In the genomic region with DNA sequence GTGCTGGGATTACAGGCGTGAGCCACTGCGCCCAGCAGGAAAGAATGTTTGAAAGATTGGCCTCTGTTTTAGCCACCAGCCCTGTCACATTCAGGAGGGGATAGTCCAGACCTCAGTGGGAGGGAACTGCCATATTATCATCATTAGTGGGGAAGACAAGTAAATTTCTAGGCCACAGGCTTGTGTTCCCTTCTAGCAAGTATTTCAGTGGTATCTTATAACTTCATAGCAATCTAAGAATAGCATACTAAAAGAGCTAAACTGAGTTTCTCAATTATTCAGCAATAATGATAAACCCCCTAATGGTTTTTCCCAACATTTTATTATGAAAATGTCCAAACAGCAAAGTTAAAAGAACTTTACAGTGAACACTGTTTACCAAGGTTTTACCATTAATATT, we compare ENCODE assay signal across 35 cellular contexts.
"Had no signal": no experiment of that assay in that cellular context is flagged by ENCODE, and none has a peak within 500 bp of the region (broad histone marks: within the 10 kb centered on the region; RNA-seq: fewer than 3 reads in every experiment).

No MANE protein-coding gene starts in this region.

- DNase-seq: Karpas-422, Kasumi-1, MG63, MM.1S, MV-4-11, NCI-H1048, NCI-H1092, NCI-H1092 treated with DMSO at 0.1 percent for 48 hours, NCI-H1105, NCI-H1105 treated with DMSO at 0.1 percent for 48 hours, NCI-H1417, NCI-H1417 treated with DMSO at 0.1 percent for 48 hours, NCI-H1436, NCI-H1436 treated with DMSO at 0.1 percent for 48 hours, NCI-H146, NCI-H1694, NCI-H1694 treated with DMSO at 0.1 percent for 48 hours, NCI-H187, NCI-H187 treated with DMSO at 0.1 percent for 48 hours, NCI-H1930, NCI-H2029, NCI-H2029 treated with DMSO at 0.1 percent for 48 hours, NCI-H2081, NCI-H2081 treated with DMSO at 0.1 percent for 48 hours, NCI-H2107, NCI-H2171, NCI-H2171 treated with DMSO at 0.1 percent for 48 hours, NCI-H2227 treated with DMSO at 0.1 percent for 48 hours, NCI-H226, NCI-H345, NCI-H446, NCI-H446 treated with DMSO at 0.1 percent for 48 hours, NCI-H510A, NCI-H510A treated with DMSO at 0.1 percent for 48 hours, NCI-H524 had no signal

- H3K27me3 ChIP-seq: MG63 had no signal

- H3K36me3 ChIP-seq: MG63 had no signal

- H3K4me3 ChIP-seq: MG63 had no signal

- H3K9me3 ChIP-seq: MG63 had no signal
